7 cellular contexts compared by ENCODE assay signal in genomic region chr1:220803401-220804201, GRCh38. TPM values are rescaled to one million over a fixed set of nuclear protein-coding genes. Genes with fewer than 3 reads are reported as not detected.
DNase-seq lines count a peak whose midpoint lies in the region; ATAC-seq and TF ChIP-seq lines count a peak whose summit lies in the region.

No MANE protein-coding gene starts in this region.

- no peaks in the 10 kb centered on the region for H3K9me3 ChIP-seq in body of pancreas
- H3K9me3 ChIP-seq in transverse colon: no peaks in the 10 kb centered on the region

- no peak overlapping the region for H3K4me3 ChIP-seq in body of pancreas
- no peak overlapping the region for H3K4me3 ChIP-seq in transverse colon

- WGBS in body of pancreas, 2 donors: 63 to 64% methylated on average over 10 of the region's 10 CpGs
- 59 to 65% methylated on average over 3 to 10 of the region's 10 CpGs for WGBS in transverse colon (ENCODE audit: low coverage in 1 of 2), 2 donors

- in situ Hi-C loops in G401 (cut with HindIII; ENCODE audit: low sequenced_read_pairs) (no loop called here), transverse colon (cut with MboI; ENCODE audit: low pct_ligation_motif_present in 1 of 4, low pct_unique_long_range_greater_than_20kb in 1 of 4, low sequenced_read_pairs in 3 of 4) (loop anchor here in 2 of 4 donors (25.0 kb wide), 2 partner anchors 634 to 934 kb away; partner anchors contain the start of gene DUSP10 (in 1 of the 2))

- no peak for TF ChIP-seq POLR2A in body of pancreas (IDR thresholded peaks at IDR 0.05)
- no peak for TF ChIP-seq POLR2A in transverse colon (IDR thresholded peaks at IDR 0.05)

- H3K27me3 ChIP-seq in body of pancreas (no peaks in the 10 kb centered on the region), transverse colon (no peaks in the 10 kb centered on the region)

- TF ChIP-seq CTCF in body of pancreas (IDR thresholded peaks at IDR 0.05) (peak; percentile 59 to 94 (median 64)), transverse colon (IDR thresholded peaks at IDR 0.05) (peak; percentile 75 to 87 (median 78))

- intact Hi-C loops in body of pancreas (cut with DNase I) (no loop called here), transverse colon (cut with DNase I; ENCODE audit: low total_unique reads) (no loop called here)

- no peak for TF ChIP-seq EP300 in transverse colon (IDR thresholded peaks at IDR 0.05; ENCODE audit: low read depth)

- H3K27ac ChIP-seq in body of pancreas: no peak overlapping the region
- H3K27ac ChIP-seq in transverse colon: peak overlapping the region; percentile 49 to 70 (median 58)

- H3K36me3 ChIP-seq in body of pancreas (replicated peaks in 1 of 2; ENCODE audit: insufficient read depth in 1 of 2, low read depth in 2 of 2) (no peaks in the 10 kb centered on the region), transverse colon (no peaks in the 10 kb centered on the region)

- DNase-seq in G401 (ENCODE audit: low spot score) (peak; percentile 38), NCI-H2171 (lab: John Stamatoyannopoulos, UW) (peak; percentile 10), body of pancreas (peak in 2 of 4 donors; percentile 25 to 46), kidney glomerular epithelial cell (lab: John Stamatoyannopoulos, UW) (peak; percentile 53), transverse colon (no peak)

- peak; percentile 71 for ATAC-seq in GM21529 (IDR thresholded peaks at IDR 0.05; ENCODE audit: unreplicated experiment)
- peak; percentile 62 for ATAC-seq in body of pancreas
- ATAC-seq in GM19324 (IDR thresholded peaks at IDR 0.05; ENCODE audit: low FRiP score, unreplicated experiment): no peak

- H3K4me1 ChIP-seq in body of pancreas (no peaks in the 10 kb centered on the region), transverse colon (peaks cover 0 to 24% (median 4%) of the 10 kb centered on the region in 4 donors)

RNA-seq across cellular contexts. Expression of gene MTARC1, which starts 16.9 kb away (rescaled TPM):
- total RNA-seq in G401 (2014; rRNA removed; shearing (Covaris generic)): not detected in 2 replicates
- total RNA-seq in body of pancreas (10 to 100 TPM in 1 of 2 donors, 1 to 10 TPM in 1; 5.2 to 71.5 TPM), transverse colon (10 to 100 TPM in 3 of 4 donors, 1 to 10 TPM in 1; 10.0 to 28.8 (median 16.6) TPM)

RNA-seq across cellular contexts. Expression of gene MTARC2, which starts 55.5 kb away (rescaled TPM):
- total RNA-seq in G401 (2014; rRNA removed; shearing (Covaris generic)): not detected in 2 replicates
- total RNA-seq in body of pancreas: 10 to 100 TPM; 19.5 to 37.9 TPM
- 100 to 1,000 TPM in 1 of 4 donors, 10 to 100 TPM in 3; 28.4 to 199 (median 41.7) TPM for total RNA-seq in transverse colon

Comparison
In these comparisons a context has a peak if more than half of its experiments do, and no peak if none do; other contexts are left out.
1. H3K27ac ChIP-seq: peak in transverse colon (4 of 4); none in body of pancreas (0 of 4).
2. RNA of gene MTARC2, which starts 55.5 kb away (total RNA-seq): 28.4 to 199 TPM in transverse colon and 19.5 to 37.9 TPM in body of pancreas; not detected in G401; every median in the first group is over 10 times any median in the second.